10 cellular contexts compared by ENCODE assay signal in genomic region chr11:118206612-118207031, GRCh38. TPM values are rescaled to one million over a fixed set of nuclear protein-coding genes. Genes with fewer than 3 reads are reported as not detected.
DNase-seq lines count a peak whose midpoint lies in the region; ATAC-seq and TF ChIP-seq lines count a peak whose summit lies in the region.
"Had no signal": no experiment of that assay in that cellular context is flagged by ENCODE, and none has a peak within 500 bp of the region (broad histone marks: within the 10 kb centered on the region; RNA-seq: fewer than 3 reads in every experiment).

No MANE protein-coding gene starts in this region.

- H3K27ac ChIP-seq in SK-N-MC, result peak overlapping the region; percentile 69
- H3K27ac ChIP-seq in heart right ventricle, result peak overlapping the region in 4 of 10 donors; percentile 30 to 87 (median 44)
- peak overlapping the region; percentile 90 for H3K27ac ChIP-seq in thymus (ENCODE audit: low read depth)
- no peak overlapping the region for H3K27ac ChIP-seq in SK-N-SH (ENCODE audit: low read depth in 2 of 2, low read length in 1 of 2)

- H3F3A ChIP-seq in SK-N-SH (replicated peaks; ENCODE audit: insufficient read depth), result no peaks in the 10 kb centered on the region

- 32 to 53% methylated on average over 1 of the region's 1 CpG for WGBS in heart right ventricle, 2 donors
- WGBS in thymus, result 25% methylated on average over 1 of the region's 1 CpG
- WGBS in SK-N-SH (ENCODE audit: low lambda C conversion rate), result 3% methylated on average over 1 of the region's 1 CpG

- no peak overlapping the region for H2AFZ ChIP-seq in SK-N-SH (ENCODE audit: low read depth)

- H3K27me3 ChIP-seq in heart right ventricle, result no peaks in the 10 kb centered on the region
- H3K27me3 ChIP-seq in thymus (ENCODE audit: control insufficient read depth, insufficient read depth), result no peaks in the 10 kb centered on the region
- peaks cover 33% of the 10 kb centered on the region; the same call in 1 of the 2 replicates for H3K27me3 ChIP-seq in SK-N-SH (ENCODE audit: insufficient read depth)

- TF ChIP-seq CTCF in heart right ventricle (IDR thresholded peaks at IDR 0.05) (no peak), SK-N-SH (IDR thresholded peaks at IDR 0.05) (no peak)

- H3K79me2 ChIP-seq in SK-N-SH (ENCODE audit: insufficient read depth), result no peaks in the 10 kb centered on the region

- no peak for TF ChIP-seq EP300 in SK-N-SH (IDR thresholded peaks at IDR 0.05; ENCODE audit: borderline replicate concordance in 1 of 2, low read depth in 1 of 2, low read length in 1 of 2)

- no peak overlapping the region for H3K4me2 ChIP-seq in SK-N-SH

- peaks cover 37% of the 10 kb centered on the region for H3K36me3 Mint-ChIP-seq in activated naive CD4-positive, alpha-beta T cell treated with anti-CD3 and anti-CD28 coated beads for 36 hours (ENCODE audit: low read depth)

- H3K9me3 Mint-ChIP-seq in activated naive CD4-positive, alpha-beta T cell treated with anti-CD3 and anti-CD28 coated beads for 36 hours, result no peaks in the 10 kb centered on the region

- POLR2A ChIA-PET in SK-N-SH (lab: Yijun Ruan, JAX), result no interaction called here

- H3K4me1 Mint-ChIP-seq in activated naive CD4-positive, alpha-beta T cell treated with anti-CD3 and anti-CD28 coated beads for 36 hours (ENCODE audit: low read depth), result peaks cover 32% of the 10 kb centered on the region

- TF ChIP-seq RAD21 in SK-N-SH (IDR thresholded peaks at IDR 0.05; ENCODE audit: low read length), result no peak

- H3K4me1 ChIP-seq in heart right ventricle, result peaks cover 0 to 87% (median 22%) of the 10 kb centered on the region in 9 donors
- peaks cover 28% of the 10 kb centered on the region for H3K4me1 ChIP-seq in thymus (ENCODE audit: control insufficient read depth, insufficient read depth, low read length)
- no peaks in the 10 kb centered on the region for H3K4me1 ChIP-seq in SK-N-SH (ENCODE audit: control insufficient read depth in 1 of 2, insufficient read depth in 2 of 2, low read depth in 1 of 2, low read length in 1 of 2)

- intact Hi-C loops in activated naive CD4-positive, alpha-beta T cell treated with anti-CD3 and anti-CD28 coated beads for 36 hours (cut with micrococcal nuclease), result loop anchor here (1.0 to 5.0 kb wide), 3 partner anchors 10 to 366 kb away; partner anchors contain the start of gene ARCN1
- intact Hi-C loops in heart right ventricle (cut with DNase I), result no loop called here

- ATAC-seq in heart right ventricle, result peak in 5 of 8 donors; percentile 39 to 70 (median 55)
- no peak for ATAC-seq in GM21529 (IDR thresholded peaks at IDR 0.05; ENCODE audit: unreplicated experiment)
- no peak for ATAC-seq in HG02981 (IDR thresholded peaks at IDR 0.05; ENCODE audit: unreplicated experiment)

- no peaks in the 10 kb centered on the region for H3K27me3 Mint-ChIP-seq in activated naive CD4-positive, alpha-beta T cell treated with anti-CD3 and anti-CD28 coated beads for 36 hours (ENCODE audit: low read depth)

- H3K36me3 ChIP-seq in SK-N-MC (ENCODE audit: insufficient read depth, low read length), result no peaks in the 10 kb centered on the region
- peaks cover 0 to 56% (median 0%) of the 10 kb centered on the region in 9 donors for H3K36me3 ChIP-seq in heart right ventricle
- peaks cover 2% of the 10 kb centered on the region for H3K36me3 ChIP-seq in thymus (ENCODE audit: control insufficient read depth, insufficient read depth)
- no peaks in the 10 kb centered on the region for H3K36me3 ChIP-seq in SK-N-SH (replicated peaks in 1 of 2; ENCODE audit: control insufficient read depth in 1 of 2, insufficient read depth in 2 of 2, low read length in 1 of 2)

- CTCF ChIA-PET in activated naive CD4-positive, alpha-beta T cell treated with anti-CD3 and anti-CD28 coated beads for 36 hours (lab: Charles Lee), result interaction anchor here (1.5 kb wide), 1 partner anchor 35 kb away, joined by 4 read pairs; no protein-coding TSS in a partner anchor
- CTCF ChIA-PET in SK-N-SH (lab: Yijun Ruan, JAX), result interaction anchor here (0.6 kb wide), 1 partner anchor 190 kb away, joined by 3 read pairs; no protein-coding TSS in a partner anchor

- H3K9ac ChIP-seq in SK-N-MC (ENCODE audit: insufficient read length) (peak overlapping the region; percentile 52), SK-N-SH (no peak overlapping the region)

- H3K27ac Mint-ChIP-seq in activated naive CD4-positive, alpha-beta T cell treated with anti-CD3 and anti-CD28 coated beads for 36 hours, result peak overlapping the region; percentile 88

- H3K9me2 ChIP-seq in SK-N-SH, result no peaks in the 10 kb centered on the region

- no peaks in the 10 kb centered on the region for H3K9me3 ChIP-seq in SK-N-MC (ENCODE audit: low read depth, low read length)
- no peaks in the 10 kb centered on the region for H3K9me3 ChIP-seq in heart right ventricle
- H3K9me3 ChIP-seq in thymus (ENCODE audit: control insufficient read depth), result no peaks in the 10 kb centered on the region
- H3K9me3 ChIP-seq in SK-N-SH, result no peaks in the 10 kb centered on the region

- peak overlapping the region; percentile 54 for H3K4me3 ChIP-seq in SK-N-MC
- H3K4me3 ChIP-seq in heart right ventricle, result no peak overlapping the region
- H3K4me3 ChIP-seq in thymus (ENCODE audit: low read length), result no peak overlapping the region
- H3K4me3 ChIP-seq in SK-N-SH (ENCODE audit: low read depth in 2 of 2, low read length in 1 of 2), result no peak overlapping the region

- H4K20me1 ChIP-seq in SK-N-SH (ENCODE audit: insufficient read depth), result no peaks in the 10 kb centered on the region

- no peak for DNase-seq in activated naive CD4-positive, alpha-beta T cell treated with anti-CD3 and anti-CD28 coated beads for 36 hours
- DNase-seq in activated naive CD4-positive, alpha-beta T cell treated with anti-CD3 and anti-CD28 coated beads, Interleukin-2, amount 50 U/mL, for 16 hours, result no peak
- DNase-seq in SK-N-MC (ENCODE audit: low read depth, low spot score) (no peak), heart right ventricle (no peak), SK-N-SH (no peak)
- DNase-seq: activated naive CD4-positive, alpha-beta T cell; head of caudate nucleus had no signal

- peak overlapping the region; percentile 11 for H3K4me3 Mint-ChIP-seq in activated naive CD4-positive, alpha-beta T cell treated with anti-CD3 and anti-CD28 coated beads for 36 hours

TF ChIP-seq in SK-N-SH, 30 proteins besides CTCF, POLR2A, EP300 and RAD21:
- TF ChIP-seq POLR2AphosphoS5 (IDR thresholded peaks at IDR 0.05; ENCODE audit: low read depth, low read length) (no peak), GATA2 (CRISPR knock-in tag; IDR thresholded peaks at IDR 0.05) (no peak), TAF1 (IDR thresholded peaks at IDR 0.05; ENCODE audit: borderline replicate concordance, low read depth, low read length) (no peak), SMC3 (IDR thresholded peaks at IDR 0.05; ENCODE audit: low read depth, low read length) (no peak), ELF1 (IDR thresholded peaks at IDR 0.05) (no peak), NRF1 (IDR thresholded peaks at IDR 0.05; ENCODE audit: low read depth, low read length) (no peak), FOXM1 (IDR thresholded peaks at IDR 0.05; ENCODE audit: low read depth) (no peak), TCF12 (IDR thresholded peaks at IDR 0.05) (no peak)

RNA-seq across cellular contexts. Expression of gene JAML, which starts 18.2 kb away (rescaled TPM):
- total RNA-seq in activated naive CD4-positive, alpha-beta T cell treated with anti-CD3 and anti-CD28 coated beads for 36 hours, result 10 to 100 TPM; 67.5 to 71.4 TPM
- total RNA-seq in heart right ventricle, result 10 to 100 TPM in 1 of 10 donors, 1 to 10 TPM in 8, under 1 TPM in 1; 0.50 to 19.5 (median 2.1) TPM
- polyA plus RNA-seq in heart right ventricle (1 to 10 TPM; 1.2 to 2.3 TPM), thymus (39.7 TPM), SK-N-SH (2012; rRNA removed) (not detected in 2 replicates)
- 0.04 and 0.05 TPM in 2 replicates for polyA plus RNA-seq in SK-N-SH (2012; cell fraction: cytosol; rRNA removed)
- 0.01 TPM in 1 of 2 replicates, not detected in the other for polyA plus RNA-seq in SK-N-SH (2012; cell fraction: nucleus; rRNA removed)

RNA-seq across cellular contexts. Expression of gene SCN2B, which starts 30.2 kb away (rescaled TPM):
- not detected for total RNA-seq in activated naive CD4-positive, alpha-beta T cell treated with anti-CD3 and anti-CD28 coated beads for 36 hours
- 10 to 100 TPM in 8 of 10 donors, 1 to 10 TPM in 2; 5.3 to 26.7 (median 20.9) TPM for total RNA-seq in heart right ventricle
- polyA plus RNA-seq in heart right ventricle (1 to 10 TPM; 2.9 to 6.6 TPM), thymus (0.73 TPM), SK-N-SH (2012; rRNA removed) (0.03 and 0.05 TPM in 2 replicates)
- polyA plus RNA-seq in SK-N-SH (2012; cell fraction: cytosol; rRNA removed), result 0.01 and 0.03 TPM in 2 replicates
- 0.01 and 0.02 TPM in 2 replicates for polyA plus RNA-seq in SK-N-SH (2012; cell fraction: nucleus; rRNA removed)

RNA-seq across cellular contexts. Expression of gene MPZL3, which starts 45.5 kb away (rescaled TPM):
- total RNA-seq in activated naive CD4-positive, alpha-beta T cell treated with anti-CD3 and anti-CD28 coated beads for 36 hours, result 10 to 100 TPM; 29.3 to 30.5 TPM
- 1 to 10 TPM; 1.9 to 4.2 (median 2.7) TPM for total RNA-seq in heart right ventricle
- polyA plus RNA-seq in heart right ventricle, result 1 to 10 TPM; 1.7 to 2.3 TPM
- 7.0 TPM for polyA plus RNA-seq in thymus
- 0.38 and 0.70 TPM in 2 replicates for polyA plus RNA-seq in SK-N-SH (2012; rRNA removed)
- polyA plus RNA-seq in SK-N-SH (2012; cell fraction: cytosol; rRNA removed), result 0.52 and 1.0 TPM in 2 replicates
- 0.23 and 0.43 TPM in 2 replicates for polyA plus RNA-seq in SK-N-SH (2012; cell fraction: nucleus; rRNA removed)

RNA-seq across cellular contexts. Expression of gene SCN4B, which starts 54.0 kb away (rescaled TPM):
- total RNA-seq in activated naive CD4-positive, alpha-beta T cell treated with anti-CD3 and anti-CD28 coated beads for 36 hours, result under 1 TPM; 0.07 to 0.12 TPM
- 10 to 100 TPM in 5 of 10 donors, 1 to 10 TPM in 5; 5.7 to 17.5 (median 10.3) TPM for total RNA-seq in heart right ventricle
- polyA plus RNA-seq in heart right ventricle, result 1 to 10 TPM; 5.4 to 8.8 TPM
- 1.3 TPM for polyA plus RNA-seq in thymus
- polyA plus RNA-seq in SK-N-SH (2012; rRNA removed), result 1.2 and 2.0 TPM in 2 replicates
- polyA plus RNA-seq in SK-N-SH (2012; cell fraction: cytosol; rRNA removed), result 1.2 and 1.3 TPM in 2 replicates
- 1.4 and 1.7 TPM in 2 replicates for polyA plus RNA-seq in SK-N-SH (2012; cell fraction: nucleus; rRNA removed)

RNA-seq across cellular contexts. Expression of gene MPZL2, which starts 57.5 kb away (rescaled TPM):
- total RNA-seq in activated naive CD4-positive, alpha-beta T cell treated with anti-CD3 and anti-CD28 coated beads for 36 hours, result 10 to 100 TPM; 25.3 to 28.4 TPM
- total RNA-seq in heart right ventricle, result 10 to 100 TPM in 8 of 10 donors, 1 to 10 TPM in 2; 4.0 to 23.4 (median 13.0) TPM
- polyA plus RNA-seq in heart right ventricle (1 to 10 TPM; 8.7 to 8.8 TPM), thymus (47.7 TPM), SK-N-SH (2012; rRNA removed) (6.2 and 8.6 TPM in 2 replicates)
- polyA plus RNA-seq in SK-N-SH (2012; cell fraction: cytosol; rRNA removed), result 6.5 and 6.8 TPM in 2 replicates
- 5.9 and 9.3 TPM in 2 replicates for polyA plus RNA-seq in SK-N-SH (2012; cell fraction: nucleus; rRNA removed)

Comparison
In these comparisons a context has a peak if more than half of its experiments do, and no peak if none do; other contexts are left out.
1. H3K27ac ChIP-seq: peak in SK-N-MC (single experiment) and thymus (single experiment); none in SK-N-SH (0 of 2).
2. ATAC-seq: peak in heart right ventricle (5 of 8); none in GM21529 (single experiment) and HG02981 (single experiment).
3. RNA of gene JAML, which starts 18.2 kb away (polyA plus RNA-seq): 39.7 TPM in thymus (single experiment); 1.2 to 2.3 TPM in heart right ventricle and 0.01 to 0.05 TPM in SK-N-SH; every median in the first group is over 10 times any median in the second.